Comparison of ENCODE assay signal across 22 cellular contexts in genomic region chr3:123442125-123442524, GRCh38. TPM values are rescaled to one million over a fixed set of nuclear protein-coding genes. Genes with fewer than 3 reads are reported as not detected.
"Had no signal": no experiment of that assay in that cellular context is flagged by ENCODE, and none has a peak within 500 bp of the region (broad histone marks: within the 10 kb centered on the region; RNA-seq: fewer than 3 reads in every experiment).

No MANE protein-coding gene starts in this region.

- ATAC-seq: activated CD4-positive, CD25-positive, alpha-beta regulatory T cell treated with anti-CD3 and anti-CD28 coated beads, Interleukin-2, amount 50 U/mL, for 24 hours; gastrocnemius medialis; left lobe of liver; natural killer cell treated with Interleukin-12 subunit alpha and Interleukin-12 subunit beta and Interleukin-15 and Interleukin-18, amount 100 ng/mL, for 72 hours had no signal

- H3K4me3 ChIP-seq: cardiac muscle cell, gastrocnemius medialis, lung, tibial nerve had no signal

- H3K4me1 ChIP-seq: gastrocnemius medialis had no signal

- DNase-seq: activated CD4-positive, alpha-beta T cell treated with anti-CD3 and anti-CD28 coated beads for 48 hours; activated CD4-positive, alpha-beta T cell treated with anti-CD3 and anti-CD28 coated beads, Interleukin-2, amount 50 U/mL, for 48 hours; activated CD8-positive, alpha-beta memory T cell treated with anti-CD3 and anti-CD28 coated beads for 24 hours; activated effector memory CD4-positive, alpha-beta T cell treated with Interleukin-2 at 50 U/mL for 16 hours; activated naive CD4-positive, alpha-beta T cell treated with Interleukin-2 at 50 U/mL for 16 hours; effector CD4-positive, alpha-beta T cell; gastrocnemius medialis; immature natural killer cell; mesendoderm; right cardiac atrium; stimulated activated CD4-positive, alpha-beta T cell treated with anti-CD3 and anti-CD28 coated beads, Interleukin-2, amount 100 ng/mL, for 48 hours; stimulated activated naive CD4-positive, alpha-beta T cell treated with Interleukin-2 at 50 U/mL for 16 hours; SW 1271; T-helper 9 cell; WERI-Rb-1 had no signal

- H3K36me3 ChIP-seq: cardiac muscle cell, gastrocnemius medialis, tibial nerve, WERI-Rb-1 had no signal

- H3K9me3 ChIP-seq: gastrocnemius medialis, tibial nerve had no signal

- H3K27ac ChIP-seq: cardiac muscle cell, gastrocnemius medialis, tibial nerve, WERI-Rb-1 had no signal

RNA-seq across cellular contexts. Expression of gene ADCY5, which starts 6.8 kb away (rescaled TPM):
- total RNA-seq: mononuclear cell; natural killer cell treated with Interleukin-12 subunit alpha and Interleukin-12 subunit beta and Interleukin-15 and Interleukin-18, amount 100 ng/mL, for 72 hours had no signal
